ENCODE assay signal across 27 cellular contexts in genomic region chr2:36074008-36074407, GRCh38.
"Had no signal": no experiment of that assay in that cellular context is flagged by ENCODE, and none has a peak within 500 bp of the region (broad histone marks: within the 10 kb centered on the region; RNA-seq: fewer than 3 reads in every experiment).

No MANE protein-coding gene starts in this region.

- H3K4me1 ChIP-seq: stomach, suprapubic skin, testis, thyroid gland, tibial artery, tibial nerve, transverse colon, upper lobe of left lung, upper lobe of right lung, uterus, vagina had no signal

- H3K27me3 ChIP-seq: stomach, suprapubic skin, testis, thyroid gland, tibial artery, tibial nerve, transverse colon, upper lobe of left lung, upper lobe of right lung, uterus, vagina had no signal

- H3K27ac ChIP-seq: stomach, suprapubic skin, testis, thoracic aorta, thyroid gland, tibial artery, tibial nerve, transverse colon, upper lobe of left lung, upper lobe of right lung, uterus, vagina had no signal

- DNase-seq: stimulated activated CD4-positive, alpha-beta T cell treated with anti-CD3 and anti-CD28 coated beads, Interleukin-2, amount 100 ng/mL, for 48 hours; stimulated activated CD4-positive, alpha-beta T cell treated with anti-CD3 and anti-CD28 coated beads, Interleukin-4, amount 100 ng/mL, for 1 hour; stimulated activated CD4-positive, alpha-beta T cell treated with anti-CD3 and anti-CD28 coated beads, Interleukin-4, amount 100 ng/mL, for 24 hours; stimulated activated CD4-positive, alpha-beta T cell treated with anti-CD3 and anti-CD28 coated beads, Interleukin-4, amount 100 ng/mL, for 4 hours; stimulated activated CD8-positive, alpha-beta memory T cell treated with anti-CD3 and anti-CD28 coated beads, Interleukin-4, amount 100 ng/mL, for 48 hours; stimulated activated naive B cell treated with anti-CD40 and anti-IgM and Interleukin-4, amounts not matched to agents 10 μg/mL and 1 μg/mL and 100 μg/mL, for 72 hours; stimulated activated naive CD4-positive, alpha-beta T cell; stimulated activated naive CD4-positive, alpha-beta T cell treated with Interleukin-2 at 50 U/mL for 16 hours; stimulated activated naive CD8-positive, alpha-beta T cell treated with anti-CD3 and anti-CD28 coated beads, Interleukin-15, amount 100 ng/mL, for 72 hours; stimulated activated naive CD8-positive, alpha-beta T cell treated with anti-CD3 and anti-CD28 coated beads, Interleukin-15, Interleukin-2, amounts not matched to agents 100 U/mL and 50 U/mL, for 24 hours; stomach; substantia nigra; testis; thyroid gland; tibial artery; transverse colon; trophoblast cell; upper lobe of left lung; upper lobe of right lung; uterus had no signal

- ATAC-seq: stimulated activated effector memory CD8-positive, alpha-beta T cell treated with anti-CD3 and anti-CD28 coated beads, Interleukin-12 subunit alpha, Interleukin-12 subunit beta, amount 100 ng/mL, for 72 hours; stimulated activated memory B cell treated with anti-CD40 and anti-IgM and Interleukin-4, amounts not matched to agents 10 μg/mL and 1 μg/mL and 100 μg/mL, for 72 hours; stimulated activated naive B cell treated with anti-CD40 and anti-IgM and Interleukin-4, amounts not matched to agents 10 μg/mL and 1 μg/mL and 100 μg/mL, for 72 hours; stimulated activated naive CD8-positive, alpha-beta T cell treated with anti-CD3 and anti-CD28 coated beads, Interleukin-15, amount 100 ng/mL, for 72 hours; stimulated activated naive CD8-positive, alpha-beta T cell treated with anti-CD3 and anti-CD28 coated beads, Interleukin-15, Interleukin-2, amounts not matched to agents 100 U/mL and 50 U/mL, for 24 hours; upper lobe of right lung had no signal

- H3K9me3 ChIP-seq: suprapubic skin, testis, thoracic aorta, thyroid gland, tibial artery, tibial nerve, transverse colon, upper lobe of left lung, upper lobe of right lung, uterus, vagina had no signal

- H3K36me3 ChIP-seq: stomach, suprapubic skin, thoracic aorta, thyroid gland, tibial artery, tibial nerve, transverse colon, upper lobe of left lung, upper lobe of right lung, uterus, vagina had no signal

- FAIRE-seq: urothelium cell line had no signal

- H3K4me3 ChIP-seq: stomach, suprapubic skin, testis, thoracic aorta, thyroid gland, tibial artery, tibial nerve, transverse colon, upper lobe of left lung, upper lobe of right lung, uterus, vagina had no signal
